In genomic region chr2:174846218-174846617, GRCh38 we compare ENCODE assay signal across 12 cellular contexts.
DNase-seq lines count a peak whose midpoint lies in the region; ATAC-seq and TF ChIP-seq lines count a peak whose summit lies in the region.
"Had no signal": no experiment of that assay in that cellular context is flagged by ENCODE, and none has a peak within 500 bp of the region (broad histone marks: within the 10 kb centered on the region; RNA-seq: fewer than 3 reads in every experiment).

No MANE protein-coding gene starts in this region.

- peak overlapping the region in 1 of 2 donors; percentile 11 for H3K27ac ChIP-seq in breast epithelium
- H3K27ac ChIP-seq in stomach smooth muscle (ENCODE audit: low read length), result no peak overlapping the region

- no peaks in the 10 kb centered on the region for H3K36me3 Mint-ChIP-seq in MCF 10A (ENCODE audit: insufficient read depth, unreplicated experiment)
- H3K36me3 Mint-ChIP-seq in T-helper 17 cell (ENCODE audit: low read depth), result no peaks in the 10 kb centered on the region

- H3K27me3 ChIP-seq in breast epithelium, result no peaks in the 10 kb centered on the region
- H3K27me3 ChIP-seq in stomach smooth muscle (ENCODE audit: control insufficient read depth in 1 of 2, insufficient read depth in 2 of 2, low read length in 2 of 2), result no peaks in the 10 kb centered on the region
- H3K27me3 ChIP-seq: MG63, vagina had no signal

- H3K9me3 ChIP-seq in breast epithelium, result no peaks in the 10 kb centered on the region
- no peaks in the 10 kb centered on the region for H3K9me3 ChIP-seq in T-helper 17 cell (ENCODE audit: control insufficient read depth, low read length, poor library complexity, severe bottlenecking)
- no peaks in the 10 kb centered on the region for H3K9me3 ChIP-seq in stomach smooth muscle (ENCODE audit: control insufficient read depth in 2 of 2, low read length in 2 of 2)
- H3K9me3 ChIP-seq: MG63, vagina had no signal

- peak overlapping the region; percentile 76 for H3K4me3 Mint-ChIP-seq in MCF 10A (ENCODE audit: unreplicated experiment)
- peak overlapping the region; percentile 78 for H3K4me3 Mint-ChIP-seq in T-helper 17 cell

- H3K9ac ChIP-seq in stomach smooth muscle (ENCODE audit: low read length in 2 of 2), result no peak overlapping the region

- DNase-seq in MCF 10A (ENCODE audit: unreplicated experiment) (peak; percentile 25), breast epithelium (ENCODE audit: low spot score in 2 of 2) (no peak), T-helper 17 cell (no peak), fibroblast of pulmonary artery (ENCODE audit: low read depth) (no peak), NCI-H1436 (lab: John Stamatoyannopoulos, UW) (no peak)
- DNase-seq: GDM1, MG63 had no signal

- H3K4me1 Mint-ChIP-seq in MCF 10A (ENCODE audit: insufficient read depth, unreplicated experiment) (peaks cover 35% of the 10 kb centered on the region), T-helper 17 cell (peaks cover 9% of the 10 kb centered on the region)

- no TSS peak for BruUV-seq in MCF 10A (replicated peaks; lab: Mats Ljungman, UMichigan)

- no peak for TF ChIP-seq CTCF in MCF 10A (IDR thresholded peaks at IDR 0.05; ENCODE audit: unreplicated experiment)
- TF ChIP-seq CTCF in breast epithelium (IDR thresholded peaks at IDR 0.05), result no peak
- TF ChIP-seq CTCF in fibroblast of pulmonary artery (IDR thresholded peaks at IDR 0.05; ENCODE audit: low read length, missing control alignments), result no peak

- ATAC-seq in T-helper 17 cell (no peak), HG03175 (IDR thresholded peaks at IDR 0.05; ENCODE audit: unreplicated experiment) (no peak), HG03354 (IDR thresholded peaks at IDR 0.05; ENCODE audit: poor library complexity, severe bottlenecking, unreplicated experiment) (no peak)
- ATAC-seq: HCT116 had no signal

- intact Hi-C loops in MCF 10A (cut with micrococcal nuclease), result loop anchor here (5.0 kb wide), 1 partner anchor 74 kb away; no protein-coding TSS in a partner anchor
- intact Hi-C loops in breast epithelium (cut with DNase I; ENCODE audit: low total_unique reads), result no loop called here

- peak overlapping the region; percentile 78 for H3K27ac Mint-ChIP-seq in MCF 10A (ENCODE audit: low read depth, unreplicated experiment)
- peak overlapping the region; percentile 90 for H3K27ac Mint-ChIP-seq in T-helper 17 cell

- H3K36me3 ChIP-seq in breast epithelium (no peaks in the 10 kb centered on the region), stomach smooth muscle (ENCODE audit: control insufficient read depth in 2 of 2, insufficient read depth in 2 of 2, low read length in 2 of 2) (no peaks in the 10 kb centered on the region)
- H3K36me3 ChIP-seq: MG63, vagina had no signal

- no peak for TF ChIP-seq POLR2A in breast epithelium (IDR thresholded peaks at IDR 0.05)

- H3K4me1 ChIP-seq in breast epithelium, result no peaks in the 10 kb centered on the region
- H3K4me1 ChIP-seq in stomach smooth muscle (ENCODE audit: control insufficient read depth, insufficient read depth, low read length), result no peaks in the 10 kb centered on the region
- H3K4me1 ChIP-seq: vagina had no signal

- H3K9me3 Mint-ChIP-seq in MCF 10A (ENCODE audit: unreplicated experiment), result no peaks in the 10 kb centered on the region

- POLR2A ChIA-PET in MCF 10A (lab: Yijun Ruan, JAX), result interaction anchor here (0.6 to 8.2 kb wide), 15 partner anchors 9 to 170 kb away, joined by 3 to 149 read pairs (median 4); partner anchors contain the start of gene CHN1

- no peaks in the 10 kb centered on the region for H3K27me3 Mint-ChIP-seq in MCF 10A (ENCODE audit: insufficient read depth, unreplicated experiment)
- peaks cover 11% of the 10 kb centered on the region for H3K27me3 Mint-ChIP-seq in T-helper 17 cell

- CTCF ChIA-PET in MCF 10A (lab: Yijun Ruan, JAX), result interaction anchor here (0.5 to 2.1 kb wide), 6 partner anchors 9 to 255 kb away, joined by 3 to 6 read pairs (median 4); no protein-coding TSS in a partner anchor

- H3K4me3 ChIP-seq in breast epithelium, result peak overlapping the region in 1 of 3 donors; percentile 53
- peak overlapping the region; percentile 62 for H3K4me3 ChIP-seq in fibroblast of pulmonary artery (replicated peaks; ENCODE audit: low read depth, low read length)
- peak overlapping the region; percentile 4 to 46 for H3K4me3 ChIP-seq in stomach smooth muscle (ENCODE audit: low read length in 2 of 2)
- H3K4me3 ChIP-seq: MG63 had no signal
